In the genomic region with DNA sequence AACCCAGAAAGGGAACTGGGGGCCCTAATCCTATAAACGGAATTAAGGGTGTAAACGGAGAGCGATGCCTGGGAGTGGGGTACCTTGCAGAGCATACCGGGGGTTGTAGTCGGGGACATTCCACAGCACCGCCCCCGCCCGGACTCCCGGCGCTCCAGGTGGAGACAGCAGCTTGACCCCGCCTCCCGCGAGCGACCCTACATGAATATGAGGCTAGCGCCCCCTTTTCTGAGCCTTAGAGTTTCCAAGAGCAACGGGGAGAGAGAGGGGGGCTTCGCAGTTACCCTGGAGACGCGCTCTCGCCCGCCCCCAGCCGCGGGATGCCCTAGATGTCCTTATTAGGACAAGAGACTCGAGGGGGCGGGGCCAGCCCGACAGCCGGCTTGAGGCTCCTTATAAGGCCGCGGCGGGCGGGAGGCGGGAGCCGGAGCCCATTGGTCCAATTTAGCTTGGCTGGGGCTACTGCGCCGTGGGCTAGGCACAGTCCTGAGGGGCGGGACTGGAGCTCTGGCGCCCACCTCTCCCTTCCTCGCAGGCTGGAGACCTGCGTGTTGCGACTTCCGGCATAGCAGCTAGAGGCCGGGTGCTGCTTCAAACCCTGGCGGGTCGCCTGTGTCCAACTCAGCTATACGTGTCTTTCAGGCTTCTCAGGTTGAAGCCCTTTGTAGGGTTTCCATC, we compare ENCODE assay signal across 8 cellular contexts. TPM values are rescaled to one million over a fixed set of nuclear protein-coding genes. Genes with fewer than 3 reads are reported as not detected.
DNase-seq lines count a peak whose midpoint lies in the region; ATAC-seq lines count a peak whose summit lies in the region.

No MANE protein-coding gene starts in this region.

- H3K4me3 ChIP-seq in effector memory CD4-positive, alpha-beta T cell (ENCODE audit: insufficient read depth, low read depth, low read length, poor library complexity, severe bottlenecking): peak overlapping the region; percentile 96

- peak; percentile 49 for ATAC-seq in GM21360 (IDR thresholded peaks at IDR 0.05; ENCODE audit: unreplicated experiment)

- no peaks in the 10 kb centered on the region for H3K27me3 ChIP-seq in effector memory CD4-positive, alpha-beta T cell (replicated peaks; ENCODE audit: control insufficient read depth, insufficient read depth, low read length, poor library complexity, severe bottlenecking)

- H3K27ac ChIP-seq in effector memory CD4-positive, alpha-beta T cell (ENCODE audit: insufficient read depth, low read length, poor library complexity, severe bottlenecking): peak overlapping the region; percentile 86

- peak; percentile 98 for DNase-seq in COLO668 (lab: John Stamatoyannopoulos, UW; ENCODE audit: unreplicated experiment)
- DNase-seq in HT-29 (ENCODE audit: low spot score): peak; percentile 100
- peak; percentile 99 for DNase-seq in NK-92 treated with Interleukin-12 subunit alpha and Interleukin-12 subunit beta, amount 100 ng/mL, for 24 hours (lab: John Stamatoyannopoulos, UW)
- DNase-seq in activated CD8-positive, alpha-beta memory T cell treated with anti-CD3 and anti-CD28 coated beads for 4 hours (ENCODE audit: low read depth in 2 of 2): peak; percentile 96
- peak; percentile 94 to 96 (median 94) for DNase-seq in effector memory CD4-positive, alpha-beta T cell
- peak; percentile 98 for DNase-seq in medulla oblongata (ENCODE audit: extremely low spot score)
- peak; percentile 96 to 99 (median 99) for DNase-seq in stimulated activated CD4-positive, alpha-beta T cell treated with anti-CD3 and anti-CD28 coated beads, TNF-alpha, amount 100 ng/mL, for 48 hours (ENCODE audit: low read depth in 3 of 3)

- H3K36me3 ChIP-seq in effector memory CD4-positive, alpha-beta T cell (ENCODE audit: control insufficient read depth, insufficient read depth, low read length): peaks cover 42% of the 10 kb centered on the region

- no peaks in the 10 kb centered on the region for H3K9me3 ChIP-seq in effector memory CD4-positive, alpha-beta T cell (ENCODE audit: control insufficient read depth, low read length)

- H3K4me1 ChIP-seq in effector memory CD4-positive, alpha-beta T cell (ENCODE audit: control insufficient read depth, insufficient read depth, low read length, poor library complexity, severe bottlenecking): peaks cover 42% of the 10 kb centered on the region

RNA-seq across cellular contexts. Expression of gene MUS81, which starts 1.0 kb away (rescaled TPM):
- total RNA-seq in HT-29 (2014; rRNA removed; shearing (Covaris generic)): 118 and 143 TPM in 2 replicates

RNA-seq across cellular contexts. Expression of gene CFL1, which starts 1.3 kb away (rescaled TPM):
- 2,410 and 2,611 TPM in 2 replicates for total RNA-seq in HT-29 (2014; rRNA removed; shearing (Covaris generic))

RNA-seq across cellular contexts. Expression of gene EFEMP2, which starts 13.3 kb away (rescaled TPM):
- 1.2 and 1.6 TPM in 2 replicates for total RNA-seq in HT-29 (2014; rRNA removed; shearing (Covaris generic))

RNA-seq across cellular contexts. Expression of gene CTSW, which starts 20.4 kb away (rescaled TPM):
- not detected in 2 replicates for total RNA-seq in HT-29 (2014; rRNA removed; shearing (Covaris generic))

RNA-seq across cellular contexts. Expression of gene SNX32, which starts 25.5 kb away (rescaled TPM):
- not detected in 2 replicates for total RNA-seq in HT-29 (2014; rRNA removed; shearing (Covaris generic))

Comparison
In these comparisons a context has a peak if more than half of its experiments do, and no peak if none do; other contexts are left out.
1. Peak in every context shown above with its lines: DNase-seq, ATAC-seq, H3K4me3 ChIP-seq and H3K27ac ChIP-seq.